Comparison of ENCODE assay signal across 21 cellular contexts in the genomic region with DNA sequence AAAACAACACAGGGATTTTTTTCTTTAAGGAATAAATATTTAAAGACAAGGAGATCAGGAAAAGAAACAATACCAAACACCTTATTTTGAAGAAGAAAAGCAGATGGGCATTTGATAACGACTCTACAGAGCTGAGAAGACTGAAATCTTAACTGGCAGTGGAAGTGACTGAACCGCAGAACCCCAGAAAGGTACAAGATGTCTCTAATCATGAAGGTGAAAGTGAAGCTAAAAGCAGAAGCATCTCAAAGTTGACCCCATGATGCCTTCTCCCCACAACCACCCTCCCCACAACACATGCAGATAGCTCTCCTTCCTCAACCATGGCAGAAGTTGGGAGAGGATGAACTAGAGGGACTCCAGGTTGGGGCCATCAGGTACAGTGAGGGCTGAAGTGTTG.
"Had no signal": no experiment of that assay in that cellular context is flagged by ENCODE, and none has a peak within 500 bp of the region (broad histone marks: within the 10 kb centered on the region; RNA-seq: fewer than 3 reads in every experiment).

No MANE protein-coding gene starts in this region.

- ATAC-seq: Panc1, PC-3 had no signal

- H3K9ac ChIP-seq: SK-N-SH had no signal

- H3K9me3 ChIP-seq: SK-N-SH had no signal

- DNase-seq: KBM-7, MV-4-11, NCI-H1048, NCI-H1105, NCI-H1417, NCI-H1436 treated with DMSO at 0.1 percent for 48 hours, NCI-H1694, NCI-H187 treated with DMSO at 0.1 percent for 48 hours, NCI-H2029 treated with DMSO at 0.1 percent for 48 hours, NCI-H2171 treated with DMSO at 0.1 percent for 48 hours, NCI-H345, NCI-H446 treated with DMSO at 0.1 percent for 48 hours, NCI-H524, NCI-H526 treated with DMSO at 0.1 percent for 48 hours, NCI-H748 treated with DMSO at 0.1 percent for 48 hours, PC-3, SHP77, SK-N-SH, T-helper 1 cell had no signal

- H3K27ac ChIP-seq: RWPE1 had no signal

- H3K4me2 ChIP-seq: SK-N-SH had no signal
